ENCODE assay signal across 14 cellular contexts in the genomic region with DNA sequence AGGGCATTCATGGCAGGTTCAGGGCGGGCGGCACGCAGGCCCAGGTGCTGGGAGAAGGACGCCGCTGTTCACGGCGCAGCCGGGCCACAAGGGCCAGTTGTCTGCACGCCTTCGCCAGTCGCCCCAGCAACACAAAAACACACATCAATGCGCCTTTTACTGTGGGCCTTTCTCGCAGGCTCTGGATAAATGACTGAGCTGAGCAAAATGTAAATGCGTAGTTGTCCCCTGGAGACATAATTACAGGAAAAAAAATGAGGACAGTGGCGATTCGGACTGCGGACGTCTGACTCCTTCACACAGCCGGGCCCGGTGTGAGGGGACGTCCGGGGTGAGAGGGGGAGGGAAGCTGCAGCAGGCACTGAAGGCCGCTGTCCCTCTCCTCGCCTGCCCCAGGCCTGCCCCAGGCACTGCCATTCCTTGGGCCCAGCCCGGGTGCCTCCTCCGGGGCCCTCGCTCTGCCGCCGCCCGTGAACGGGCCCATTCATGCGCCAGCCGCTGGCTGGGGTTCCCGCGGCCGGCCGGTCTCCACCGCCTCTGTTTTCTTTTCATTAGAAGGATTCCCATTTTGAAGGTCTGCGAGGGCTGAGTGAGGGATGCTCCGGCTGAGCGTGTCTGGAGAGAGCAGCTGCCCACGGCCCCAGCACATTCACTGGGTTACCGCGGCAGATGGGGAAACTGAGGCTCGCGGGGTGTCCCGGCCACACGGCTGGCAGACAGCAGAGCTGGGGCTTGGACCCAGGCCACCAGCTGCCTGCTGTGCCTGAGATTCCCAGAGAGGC. TPM values are rescaled to one million over a fixed set of nuclear protein-coding genes. Genes with fewer than 3 reads are reported as not detected.
A peak's percentile ranks its signal among the peaks of the same experiment; 100 is the strongest.
DNase-seq lines count a peak whose midpoint lies in the region; ATAC-seq and TF ChIP-seq lines count a peak whose summit lies in the region.
"Had no signal": no experiment of that assay in that cellular context is flagged by ENCODE, and none has a peak within 500 bp of the region (broad histone marks: within the 10 kb centered on the region; RNA-seq: fewer than 3 reads in every experiment).

No MANE protein-coding gene starts in this region.

- no peak for TF ChIP-seq CTCF in CD14-positive monocyte (IDR thresholded peaks at IDR 0.05)
- TF ChIP-seq CTCF in RWPE2 (IDR thresholded peaks at IDR 0.05; ENCODE audit: poor library complexity, severe bottlenecking) = no peak

- H3K9ac ChIP-seq in GM23248 = no peak overlapping the region

- H3K9me3 Mint-ChIP-seq in CD14-positive monocyte = peaks cover 0 to 2% (median 0%) of the 10 kb centered on the region in 7 donors
- H3K9me3 Mint-ChIP-seq in immature natural killer cell = no peaks in the 10 kb centered on the region
- H3K9me3 Mint-ChIP-seq: activated T-helper 2 cell treated with anti-CD3 and anti-CD28 coated beads, Interferon-gamma antibody, Interleukin-2, Interleukin-4, amounts not matched to agents 10 μg/mL and 5 μg/mL and 100 μg/mL, durations not matched to agents 14 hours and 24 hours and 36 hours had no signal

- H3K4me3 ChIP-seq in RWPE2 (ENCODE audit: severe bottlenecking) (no peak overlapping the region), GM23248 (no peak overlapping the region)

- H3K4me3 Mint-ChIP-seq in CD14-positive monocyte = no peak overlapping the region
- H3K4me3 Mint-ChIP-seq in immature natural killer cell = no peak overlapping the region

- intact Hi-C loops in CD14-positive monocyte (cut with micrococcal nuclease) = loop anchor here in 1 of 2 donors (10.0 kb wide), 1 partner anchor 119 kb away; no protein-coding TSS in a partner anchor
- intact Hi-C loops in left cardiac atrium (cut with DNase I) = no loop called here
- intact Hi-C loops in posterior cingulate gyrus (cut with DNase I) = no loop called here

- H3K4me2 ChIP-seq in GM23248 (ENCODE audit: unreplicated experiment) = no peak overlapping the region

- no peak overlapping the region for H3K27ac Mint-ChIP-seq in CD14-positive monocyte
- H3K27ac Mint-ChIP-seq in immature natural killer cell = no peak overlapping the region
- H3K27ac Mint-ChIP-seq: activated T-helper 2 cell treated with anti-CD3 and anti-CD28 coated beads, Interferon-gamma antibody, Interleukin-2, Interleukin-4, amounts not matched to agents 10 μg/mL and 5 μg/mL and 100 μg/mL, durations not matched to agents 14 hours and 24 hours and 36 hours had no signal

- H3K27me3 ChIP-seq in RWPE2 (ENCODE audit: insufficient read depth, poor library complexity, severe bottlenecking) (no peaks in the 10 kb centered on the region), GM23248 (replicated peaks; ENCODE audit: insufficient read depth) (no peaks in the 10 kb centered on the region)

- H3K27ac ChIP-seq in RWPE2 (ENCODE audit: poor library complexity, severe bottlenecking) (no peak overlapping the region), GM23248 (no peak overlapping the region)

- DNase-seq in CD14-positive monocyte (ENCODE audit: low spot score) = peak; percentile 34
- DNase-seq in RWPE2 (ENCODE audit: low spot score) = peak; percentile 43
- peak; percentile 30 for DNase-seq in left cardiac atrium
- peak in 7 of 10 donors; percentile 13 to 87 (median 63) for DNase-seq in posterior cingulate gyrus
- no peak for DNase-seq in immature natural killer cell
- no peak for DNase-seq in erythroblast (lab: John Stamatoyannopoulos, UW)
- no peak for DNase-seq in GM23248
- DNase-seq: HCEC 1CT; NCI-H226; OCI-M1; small intestine; stimulated activated naive CD4-positive, alpha-beta T cell treated with Interleukin-2 at 50 U/mL for 16 hours had no signal

- 0 out of 2 replicates have a peak, but pooled peaks cover 7% of the 10 kb centered on the region for H3F3A ChIP-seq in GM23248 (ENCODE audit: insufficient read depth)

- no peaks in the 10 kb centered on the region for H3K9me3 ChIP-seq in RWPE2 (ENCODE audit: severe bottlenecking)
- no peaks in the 10 kb centered on the region for H3K9me3 ChIP-seq in GM23248 (ENCODE audit: low read depth)

- no peaks in the 10 kb centered on the region for H3K4me1 ChIP-seq in RWPE2 (ENCODE audit: insufficient read depth, poor library complexity, severe bottlenecking)
- 0 out of 2 replicates have a peak, but pooled peaks cover 5% of the 10 kb centered on the region for H3K4me1 ChIP-seq in GM23248 (ENCODE audit: insufficient read depth)

- ATAC-seq in RWPE2 (ENCODE audit: low read depth) (no peak), left cardiac atrium (peak; percentile 35 to 51), GM19035 (IDR thresholded peaks at IDR 0.05; ENCODE audit: unreplicated experiment) (no peak)

- H3K36me3 Mint-ChIP-seq in CD14-positive monocyte (no peaks in the 10 kb centered on the region), immature natural killer cell (peaks cover 0 to 4% (median 0%) of the 10 kb centered on the region in 3 donors)

- TF ChIP-seq POLR2A in erythroblast (IDR thresholded peaks at IDR 0.05; ENCODE audit: low read length) = no peak

- no peaks in the 10 kb centered on the region for H3K79me2 ChIP-seq in GM23248 (ENCODE audit: insufficient read depth)

- H3K4me1 Mint-ChIP-seq in CD14-positive monocyte (no peaks in the 10 kb centered on the region), immature natural killer cell (no peaks in the 10 kb centered on the region)

- H4K20me1 ChIP-seq in GM23248 (ENCODE audit: insufficient read depth) = no peaks in the 10 kb centered on the region

- no peak overlapping the region for H2AFZ ChIP-seq in GM23248

- H3K27me3 Mint-ChIP-seq in CD14-positive monocyte (ENCODE audit: low read depth in 3 of 3) (peaks cover 3 to 9% (median 7%) of the 10 kb centered on the region in 3 donors), immature natural killer cell (ENCODE audit: low read depth in 3 of 3) (peaks cover 2 to 6% (median 4%) of the 10 kb centered on the region in 3 donors)

- WGBS in GM23248 (ENCODE audit: low coverage in 1 of 2, low lambda C conversion rate in 2 of 2, missing lambda C conversion rate in 2 of 2), 2 experiments = 89 to 90% methylated on average over 31 to 48 of the region's 48 CpGs

- in situ Hi-C loops in GM23248 (cut with MboI) = no loop called here

- H3K9me2 ChIP-seq in GM23248 (ENCODE audit: insufficient read depth) = no peaks in the 10 kb centered on the region

- no peaks in the 10 kb centered on the region for H3K36me3 ChIP-seq in RWPE2 (ENCODE audit: low read depth)
- no peaks in the 10 kb centered on the region for H3K36me3 ChIP-seq in GM23248 (ENCODE audit: low read depth)

RNA-seq across cellular contexts. Expression of a gene that starts 6.5 kb away (rescaled TPM):
- polyA plus RNA-seq in CD14-positive monocyte (under 1 TPM; 0.02 to 0.10 TPM), immature natural killer cell (under 1 TPM in 2 of 3 donors, not detected in 1; 0.11 to 0.65 TPM), GM23248 (2016; fragmentation: Nextera tagmentation; extraction: Ambion mirVana) (0.65 and 0.70 TPM in 2 replicates)
- 1 to 10 TPM in 1 of 2 donors, under 1 TPM in 1; 0.65 to 1.7 TPM for total RNA-seq in left cardiac atrium
- total RNA-seq in GM23248 (2014; rRNA removed; shearing (Covaris generic)) = 2.3 and 2.6 TPM in 2 replicates

Comparison
In these comparisons a context has a peak if more than half of its experiments do, and no peak if none do; other contexts are left out.
1. DNase-seq: peak in CD14-positive monocyte (single experiment), RWPE2 (single experiment), left cardiac atrium (single experiment) and posterior cingulate gyrus (7 of 10); none in immature natural killer cell (0 of 3), erythroblast (0 of 2) and GM23248 (single experiment).
2. ATAC-seq: peak in left cardiac atrium (2 of 2); none in RWPE2 (single experiment) and GM19035 (single experiment).